ENCODE assay signal across 25 cellular contexts in the genomic region with DNA sequence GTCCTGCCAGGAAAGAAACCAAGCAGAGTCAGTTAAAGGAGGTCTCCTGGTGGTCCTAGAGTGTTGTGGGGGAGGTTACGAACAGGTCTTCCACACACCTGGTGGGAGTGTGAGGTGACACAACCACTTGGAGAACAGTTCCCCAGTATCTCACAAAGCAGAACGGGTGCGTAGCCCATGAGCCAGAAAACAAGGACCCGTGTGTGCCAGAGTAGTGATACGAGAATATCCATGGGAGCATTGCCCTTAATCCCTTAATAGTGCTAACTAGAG. TPM values are rescaled to one million over a fixed set of nuclear protein-coding genes. Genes with fewer than 3 reads are reported as not detected.
"Had no signal": no experiment of that assay in that cellular context is flagged by ENCODE, and none has a peak within 500 bp of the region (broad histone marks: within the 10 kb centered on the region; RNA-seq: fewer than 3 reads in every experiment).

No MANE protein-coding gene starts in this region.

- H3K9me3 ChIP-seq: SJSA1 had no signal

- H3K9ac ChIP-seq: KMS-11 had no signal

- H3K36me3 ChIP-seq: SJSA1 had no signal

- H3K4me1 ChIP-seq: SJSA1 had no signal

- H3K4me2 ChIP-seq: KMS-11 had no signal

- FAIRE-seq: HepG2, RCC 7860 had no signal

- H3K4me3 ChIP-seq: SJSA1, SK-N-MC had no signal

- DNase-seq: IMR-90, Kasumi-1, MV-4-11, NCI-H1048, NCI-H1105 treated with DMSO at 0.1 percent for 48 hours, NCI-H1417 treated with DMSO at 0.1 percent for 48 hours, NCI-H1694 treated with DMSO at 0.1 percent for 48 hours, NCI-H1930, NCI-H2081, NCI-H2107, NCI-H2227 treated with DMSO at 0.1 percent for 48 hours, NCI-H524, NCI-H69, NCI-H774, Right ventricle myocardium superior, RPMI8226, SIG-M5 had no signal

- H3K27ac ChIP-seq: KMS-11, SJSA1, SK-N-MC had no signal

RNA-seq across cellular contexts. Expression of gene CLDN5, which starts 21.7 kb away (rescaled TPM):
- total RNA-seq: HepG2, HT1080, MCF 10A, NCI-H460, SJSA1 had no signal
- polyA plus RNA-seq: HepG2 had no signal
